ENCODE assay signal across 8 cellular contexts in genomic region chr12:109844983-109845841, GRCh38. TPM values are rescaled to one million over a fixed set of nuclear protein-coding genes. Genes with fewer than 3 reads are reported as not detected.
DNase-seq lines count a peak whose midpoint lies in the region; ATAC-seq, FAIRE-seq and TF ChIP-seq lines count a peak whose summit lies in the region.

No MANE protein-coding gene starts in this region.

- H3K4me3 ChIP-seq in bronchial epithelial cell (ENCODE audit: low read depth, low read length) (no peak overlapping the region), kidney epithelial cell (ENCODE audit: low read depth, low read length) (no peak overlapping the region)

- peak; percentile 87 for ATAC-seq in GM18505 (IDR thresholded peaks at IDR 0.05; ENCODE audit: unreplicated experiment)
- peak; percentile 74 for ATAC-seq in HG03097 (IDR thresholded peaks at IDR 0.05; ENCODE audit: low FRiP score, unreplicated experiment)
- peak; percentile 93 for ATAC-seq in WTC11

- no peaks in the 10 kb centered on the region for H3K36me3 Mint-ChIP-seq in WTC11

- H3K27me3 ChIP-seq in bronchial epithelial cell (ENCODE audit: control insufficient read depth, insufficient read depth, low read length) (no peaks in the 10 kb centered on the region), kidney epithelial cell (ENCODE audit: control insufficient read depth, insufficient read depth, low read length) (no peaks in the 10 kb centered on the region)

- no peak overlapping the region for H3K4me3 Mint-ChIP-seq in WTC11

- H3K9me3 Mint-ChIP-seq in WTC11, result no peaks in the 10 kb centered on the region

- no peak overlapping the region for H3K27ac Mint-ChIP-seq in WTC11

- peak; percentile 100 for TF ChIP-seq CTCF in 22Rv1 (IDR thresholded peaks at IDR 0.05)
- peak; percentile 96 for TF ChIP-seq CTCF in WTC11 (IDR thresholded peaks at IDR 0.05)
- TF ChIP-seq CTCF in bronchial epithelial cell (IDR thresholded peaks at IDR 0.05; ENCODE audit: insufficient read depth, low read length, severe bottlenecking), result peak; percentile 99
- TF ChIP-seq CTCF in kidney epithelial cell (IDR thresholded peaks at IDR 0.05; ENCODE audit: insufficient read depth, low read length, poor library complexity, severe bottlenecking), result peak; percentile 99

- no peak for TF ChIP-seq POLR2A in GM18505 (IDR thresholded peaks at IDR 0.05; ENCODE audit: borderline replicate concordance, extremely low read depth, insufficient read depth, insufficient read length)

- no peak for FAIRE-seq in bronchial epithelial cell (lab: Jason Lieb, UNC)

- no peak overlapping the region for H3K27ac ChIP-seq in 22Rv1

- CTCF ChIA-PET in WTC11 (lab: Charles Lee), result interaction anchor here (0.5 to 2.8 kb wide), 60 partner anchors 9 to 368 kb away, joined by 3 to 68 read pairs (median 5); partner anchors contain the start of genes ANKRD13A, GLTP, KCTD10 and MMAB

- H3K4me1 Mint-ChIP-seq in WTC11, result peaks cover 11% of the 10 kb centered on the region

- DNase-seq in NCI-H2196 (lab: John Stamatoyannopoulos, UW; ENCODE audit: unreplicated experiment) (peak; percentile 92), WTC11 (ENCODE audit: low spot score) (peak; percentile 94), bronchial epithelial cell (ENCODE audit: low read depth) (peak; percentile 72), kidney epithelial cell (ENCODE audit: low read depth) (no peak)
- DNase-seq in stimulated activated CD4-positive, alpha-beta T cell treated with anti-CD3 and anti-CD28 coated beads, Interleukin-1b, Interleukin-23, amount 100 ng/mL, for 1 hour (ENCODE audit: low read depth in 2 of 2), result peak; percentile 75 to 86

- H3K36me3 ChIP-seq in bronchial epithelial cell (ENCODE audit: control insufficient read depth, insufficient read depth, low read length), result no peaks in the 10 kb centered on the region
- H3K36me3 ChIP-seq in kidney epithelial cell (ENCODE audit: control insufficient read depth, insufficient read depth, low read length), result no peaks in the 10 kb centered on the region

- no peaks in the 10 kb centered on the region; the same call in 1 of the 2 replicates for H3K27me3 Mint-ChIP-seq in WTC11 (ENCODE audit: low read depth)

- POLR2A ChIA-PET in WTC11 (lab: Charles Lee), result interaction anchor here (0.5 kb wide), 1 partner anchor 28 kb away, joined by 8 read pairs; no protein-coding TSS in a partner anchor

TF ChIP-seq in WTC11, 78 proteins besides CTCF, POLR2A, EP300 and RAD21:
- TF ChIP-seq ETV6 (CRISPR knock-in tag; IDR thresholded peaks at IDR 0.05) (0 out of 2 replicates have a peak, but pooled peaks have one; percentile 46), ZNF121 (CRISPR knock-in tag; IDR thresholded peaks at IDR 0.05) (peak; percentile 50; the same call in 1 of the 2 replicates), ATF2 (CRISPR knock-in tag; IDR thresholded peaks at IDR 0.05; ENCODE audit: borderline replicate concordance, low read depth) (no peak), ATF3 (CRISPR knock-in tag; conservative IDR thresholded peaks at IDR 0.05) (no peak), MXD4 (CRISPR knock-in tag; IDR thresholded peaks at IDR 0.05; ENCODE audit: borderline replicate concordance) (0 out of 2 replicates have a peak, but pooled peaks have one; percentile 14), HMGXB4 (CRISPR knock-in tag; IDR thresholded peaks at IDR 0.05) (peak; percentile 44; the same call in 1 of the 2 replicates), RELA (CRISPR knock-in tag; IDR thresholded peaks at IDR 0.05; ENCODE audit: borderline replicate concordance) (no peak), GTF2I (CRISPR knock-in tag; conservative IDR thresholded peaks at IDR 0.05) (peak; percentile 75)
TF ChIP-seq in WTC11: peak in this region for 5.

RNA-seq across cellular contexts. Expression of gene TRPV4, which starts 12.0 kb away (rescaled TPM):
- total RNA-seq in WTC11 (2021), result 2.9 to 5.4 TPM (median 5.1 TPM) in 3 replicates
- 0.51 and 0.53 TPM in 2 replicates for total RNA-seq in bronchial epithelial cell
- total RNA-seq in kidney epithelial cell, result 0.75 and 1.7 TPM in 2 replicates

RNA-seq across cellular contexts. Expression of gene GLTP, which starts 35.1 kb away (rescaled TPM):
- total RNA-seq in WTC11 (2021), result 21.6 to 25.8 TPM (median 22.8 TPM) in 3 replicates
- total RNA-seq in bronchial epithelial cell, result 210 and 667 TPM in 2 replicates
- total RNA-seq in kidney epithelial cell, result 38.4 and 48.4 TPM in 2 replicates

RNA-seq across cellular contexts. Expression of gene TCHP, which starts 54.9 kb away (rescaled TPM):
- 7.9 to 10.1 TPM (median 10.0 TPM) in 3 replicates for total RNA-seq in WTC11 (2021)
- total RNA-seq in bronchial epithelial cell, result 9.2 and 18.1 TPM in 2 replicates
- 13.0 and 15.0 TPM in 2 replicates for total RNA-seq in kidney epithelial cell
